21 cellular contexts compared by ENCODE assay signal in genomic region chr19:34502582-34503545, GRCh38. TPM values are rescaled to one million over a fixed set of nuclear protein-coding genes. Genes with fewer than 3 reads are reported as not detected.
DNase-seq lines count a peak whose midpoint lies in the region; ATAC-seq, FAIRE-seq and TF ChIP-seq lines count a peak whose summit lies in the region.
"Had no signal": no experiment of that assay in that cellular context is flagged by ENCODE, and none has a peak within 500 bp of the region (broad histone marks: within the 10 kb centered on the region; RNA-seq: fewer than 3 reads in every experiment).

No MANE protein-coding gene starts in this region.

- no peak overlapping the region for H3K27ac ChIP-seq in HepG2 (ENCODE audit: extremely low read length, insufficient read depth, low read length)
- H3K27ac ChIP-seq in right lobe of liver, result no peak overlapping the region
- H3K27ac ChIP-seq in mesenchymal stem cell (ENCODE audit: low read length, poor library complexity, severe bottlenecking), result no peak overlapping the region
- H3K27ac ChIP-seq: PC-9, prostate gland, spleen had no signal

- H3K36me3 ChIP-seq in HepG2 (replicated peaks in 1 of 2; ENCODE audit: control insufficient read depth in 1 of 2, insufficient read depth in 2 of 2, low read length in 2 of 2), result 0 out of 5 replicates have a peak, but pooled peaks cover 0 to 1% of the 10 kb centered on the region in 2 experiments
- H3K36me3 ChIP-seq in right lobe of liver, result no peaks in the 10 kb centered on the region
- peaks cover 0 to 42% of the 10 kb centered on the region in 2 experiments for H3K36me3 ChIP-seq in mesenchymal stem cell (ENCODE audit: control insufficient read depth in 1 of 2, insufficient read depth in 2 of 2, low read depth in 1 of 2, low read length in 2 of 2)
- H3K36me3 ChIP-seq: prostate gland had no signal

- intact Hi-C loops in HepG2 (cut with micrococcal nuclease; ENCODE audit: unreplicated experiment) (no loop called here), right lobe of liver (cut with DNase I) (loop anchor here in 1 of 2 donors (10.0 kb wide), 1 partner anchor 212 kb away; no protein-coding TSS in a partner anchor)

- CTCF ChIA-PET in HepG2 (lab: Yijun Ruan, JAX; ENCODE audit: low intra/inter-chr PET ratio, low total read pairs), result interaction anchor here (3.9 kb wide), 1 partner anchor 210 kb away, joined by 42 read pairs; no protein-coding TSS in a partner anchor

- no peak overlapping the region for H3K14ac ChIP-seq in mesenchymal stem cell (ENCODE audit: low read length in 2 of 2)

- no peaks in the 10 kb centered on the region for H3K79me2 ChIP-seq in HepG2 (ENCODE audit: insufficient read depth, low read length)

- no peak overlapping the region for H4K8ac ChIP-seq in mesenchymal stem cell (ENCODE audit: low read length)

- H3K79me1 ChIP-seq in mesenchymal stem cell (replicated peaks; ENCODE audit: low read length, poor library complexity, severe bottlenecking), result no peaks in the 10 kb centered on the region

- TF ChIP-seq POLR2A in HepG2 (IDR thresholded peaks at IDR 0.05; ENCODE audit: insufficient read depth in 1 of 2, low read depth in 2 of 2, low read length in 2 of 2) (no peak), right lobe of liver (IDR thresholded peaks at IDR 0.05) (no peak)

- no TSS peak for BruUV-seq in HepG2 (replicated peaks; lab: Mats Ljungman, UMichigan)

- H4K91ac ChIP-seq in mesenchymal stem cell (ENCODE audit: low read length), result no peak overlapping the region

- H2BK5ac ChIP-seq in mesenchymal stem cell (ENCODE audit: low read depth, low read length, poor library complexity, severe bottlenecking), result no peak overlapping the region

- in situ Hi-C loops in HepG2 (cut with HindIII; ENCODE audit: extremely low pct_ligation_motif_present, low pct_unique_long_range_greater_than_20kb) (loop anchor here (10.0 kb wide), 1 partner anchor 212 kb away; no protein-coding TSS in a partner anchor), G401 (cut with HindIII; ENCODE audit: low sequenced_read_pairs) (no loop called here)

- H3K4me3 ChIP-seq in HepG2 (replicated peaks in 1 of 3; ENCODE audit: insufficient read depth in 1 of 3, low read depth in 2 of 3, low read length in 3 of 3), result peak overlapping the region in 1 of 3 experiments; percentile 6; a peak in 1 of 6 replicates
- no peak overlapping the region for H3K4me3 ChIP-seq in right lobe of liver
- H3K4me3 ChIP-seq in mesenchymal stem cell (ENCODE audit: insufficient read depth in 1 of 2, low read depth in 1 of 2, low read length in 2 of 2), result no peak overlapping the region
- H3K4me3 ChIP-seq: coronary artery, PC-9, prostate gland, spleen had no signal

- H3K9ac ChIP-seq in HepG2 (ENCODE audit: insufficient read depth, low read depth, low read length) (no peak overlapping the region), mesenchymal stem cell (ENCODE audit: low read length) (peak overlapping the region; percentile 15)

- H3K9me3 ChIP-seq in HepG2 (ENCODE audit: low read length) (no peaks in the 10 kb centered on the region), right lobe of liver (no peaks in the 10 kb centered on the region), mesenchymal stem cell (ENCODE audit: control insufficient read depth, low read length) (no peaks in the 10 kb centered on the region)
- H3K9me3 ChIP-seq: prostate gland, spleen had no signal

- TF ChIP-seq EP300 in HepG2 (IDR thresholded peaks at IDR 0.05; ENCODE audit: low read depth in 2 of 2, low read length in 2 of 2), result no peak
- no peak for TF ChIP-seq EP300 in HepG2 (CRISPR knock-in tag; IDR thresholded peaks at IDR 0.05; ENCODE audit: borderline replicate concordance)

- WGBS in HepG2 (ENCODE audit: low lambda C conversion rate), result 58% methylated on average over 15 of the region's 15 CpGs
- 89% methylated on average over 11 of the region's 15 CpGs for WGBS in right lobe of liver (ENCODE audit: insufficient coverage, low coverage, low lambda C conversion rate, missing lambda C conversion rate)
- WGBS in mesenchymal stem cell, result 89% methylated on average over 15 of the region's 15 CpGs

- peak overlapping the region in 1 of 2 experiments; percentile 48 for H3K23ac ChIP-seq in mesenchymal stem cell (ENCODE audit: low read length in 2 of 2)

- no peak overlapping the region for H2AK5ac ChIP-seq in mesenchymal stem cell (ENCODE audit: low read length, severe bottlenecking)

- TF ChIP-seq RAD21 in HepG2 (CRISPR knock-in tag; IDR thresholded peaks at IDR 0.05), result no peak

- H2BK120ac ChIP-seq in mesenchymal stem cell (ENCODE audit: low read depth, low read length), result no peak overlapping the region

- H3K27me3 ChIP-seq in HepG2 (ENCODE audit: control insufficient read depth in 1 of 2, insufficient read depth in 2 of 2, low read length in 2 of 2), result no peaks in the 10 kb centered on the region
- H3K27me3 ChIP-seq in right lobe of liver, result no peaks in the 10 kb centered on the region
- H3K27me3 ChIP-seq in mesenchymal stem cell (ENCODE audit: control insufficient read depth in 1 of 2, insufficient read depth in 1 of 2, low read length in 2 of 2), result no peaks in the 10 kb centered on the region

- DNase-seq in HepG2 (ENCODE audit: low spot score) (no peak), right lobe of liver (no peak), mesenchymal stem cell (peak; percentile 19), G401 (ENCODE audit: low spot score) (no peak), NCI-H526 (lab: John Stamatoyannopoulos, UW) (no peak), A172 (ENCODE audit: low spot score) (no peak)
- peak; percentile 11 for DNase-seq in activated CD8-positive, alpha-beta memory T cell treated with anti-CD3 and anti-CD28 coated beads, Interleukin-2, amount 50 U/mL, for 4 hours
- DNase-seq: activated B cell treated with CpG ODN at 0.5 μM for 24 hours; activated naive CD8-positive, alpha-beta T cell treated with anti-CD3 and anti-CD28 coated beads for 36 hours; foreskin melanocyte; midbrain; NCI-H1436 treated with DMSO at 0.1 percent for 48 hours; NCI-H774; nephron progenitor cell; PC-9; spleen; substantia nigra had no signal

- peak; percentile 2; the same call in 1 of the 3 replicates for ATAC-seq in HepG2
- no peak for ATAC-seq in right lobe of liver
- no peak for ATAC-seq in GM19397 (IDR thresholded peaks at IDR 0.05; ENCODE audit: unreplicated experiment)

- no peak overlapping the region for H2BK12ac ChIP-seq in mesenchymal stem cell (ENCODE audit: low read length in 2 of 2)

- TF ChIP-seq CTCF in HepG2 (CRISPR knock-in tag; IDR thresholded peaks at IDR 0.05) (no peak), right lobe of liver (IDR thresholded peaks at IDR 0.05) (no peak)

- H2BK15ac ChIP-seq in mesenchymal stem cell (ENCODE audit: low read depth, poor library complexity, severe bottlenecking), result no peak overlapping the region

- H3K4me1 ChIP-seq in HepG2 (ENCODE audit: insufficient read depth, low read length), result peaks cover 24% of the 10 kb centered on the region
- H3K4me1 ChIP-seq in right lobe of liver, result no peaks in the 10 kb centered on the region
- peaks cover 19% of the 10 kb centered on the region for H3K4me1 ChIP-seq in mesenchymal stem cell (ENCODE audit: control insufficient read depth, insufficient read depth, low read depth, low read length)
- H3K4me1 ChIP-seq: prostate gland had no signal

- H2AFZ ChIP-seq in HepG2 (ENCODE audit: low read length) (no peak overlapping the region), mesenchymal stem cell (ENCODE audit: low read depth, low read length) (no peak overlapping the region)
- H2AFZ ChIP-seq: PC-9 had no signal

- POLR2A ChIA-PET in HepG2 (lab: Yijun Ruan, JAX), result interaction anchor here (0.7 kb wide), 1 partner anchor 131 kb away, joined by 3 read pairs; no protein-coding TSS in a partner anchor

- peak overlapping the region in 1 of 2 experiments; percentile 18 for H3K18ac ChIP-seq in mesenchymal stem cell (ENCODE audit: low read depth in 1 of 2, low read length in 2 of 2)

- H3K4ac ChIP-seq in mesenchymal stem cell (ENCODE audit: low read depth in 1 of 2, low read length in 2 of 2), result no peak overlapping the region

- H4K20me1 ChIP-seq in HepG2 (ENCODE audit: insufficient read depth, low read length), result no peaks in the 10 kb centered on the region

- peak overlapping the region; percentile 37; the same call in 1 of the 2 replicates for H3K4me2 ChIP-seq in HepG2 (ENCODE audit: low read depth, low read length)
- H3K4me2 ChIP-seq in mesenchymal stem cell (ENCODE audit: low read length, poor library complexity, severe bottlenecking), result no peak overlapping the region
- H3K4me2 ChIP-seq: PC-9 had no signal

- no peak for FAIRE-seq in HepG2 (lab: Jason Lieb, UNC)
- FAIRE-seq: H54 had no signal

TF ChIP-seq in HepG2, 621 proteins besides CTCF, POLR2A, EP300 and RAD21 (continues in another document):
- TF ChIP-seq SALL1 (CRISPR knock-in tag; IDR thresholded peaks at IDR 0.05) (0 out of 2 replicates have a peak, but pooled peaks have one; percentile 16), FOXM1 (CRISPR knock-in tag; IDR thresholded peaks at IDR 0.05) (no peak)

RNA-seq across cellular contexts. Expression of gene WTIP, which starts 21.3 kb away (rescaled TPM):
- total RNA-seq in HepG2 (2016; rRNA removed; fragmentation: Illumina TruSeq; extraction: Trizol) (9.0 and 15.0 TPM in 2 replicates), right lobe of liver (1 to 10 TPM in 4 of 6 experiments, under 1 TPM in 2; 0.19 to 1.8 (median 1.3) TPM)
- total RNA-seq in HepG2 (2016; cell fraction: cytosol; rRNA removed; fragmentation: Illumina TruSeq; extraction: Trizol; ENCODE audit: low read depth), result 12.3 and 12.5 TPM in 2 replicates
- 7.6 and 12.6 TPM in 2 replicates for total RNA-seq in HepG2 (2016; cell fraction: insoluble cytoplasmic fraction; rRNA removed; fragmentation: Illumina TruSeq; extraction: Trizol)
- 23.0 and 32.2 TPM in 2 replicates for total RNA-seq in HepG2 (2016; cell fraction: membrane; rRNA removed; fragmentation: Illumina TruSeq; extraction: Trizol)
- 6.1 and 7.1 TPM in 2 replicates for total RNA-seq in HepG2 (2016; cell fraction: nucleus; rRNA removed; fragmentation: Illumina TruSeq; extraction: Trizol)
- polyA plus RNA-seq in HepG2 (2011; rRNA removed), result 18.1 and 20.9 TPM in 2 replicates
- 13.7 and 18.9 TPM in 2 replicates for polyA plus RNA-seq in HepG2 (2011; cell fraction: cytosol; rRNA removed)
- 11.0 and 12.4 TPM in 2 replicates for polyA plus RNA-seq in HepG2 (2011; cell fraction: nucleus; rRNA removed)
- polyA plus RNA-seq in HepG2 (2012), result 6.7 and 12.4 TPM in 2 replicates
- 9.0 and 11.1 TPM in 2 replicates for polyA plus RNA-seq in HepG2 (2016; cell fraction: cytosol; fragmentation: Illumina TruSeq; extraction: Trizol; ENCODE audit: low read depth)
- 7.0 and 8.8 TPM in 2 replicates for polyA plus RNA-seq in HepG2 (2016; cell fraction: insoluble cytoplasmic fraction; fragmentation: Illumina TruSeq; extraction: Trizol; ENCODE audit: low read depth)
- 18.0 and 20.4 TPM in 2 replicates for polyA plus RNA-seq in HepG2 (2016; cell fraction: membrane; fragmentation: Illumina TruSeq; extraction: Trizol; ENCODE audit: low read depth)
- 7.5 and 9.5 TPM in 2 replicates for polyA plus RNA-seq in HepG2 (2016; cell fraction: nucleus; fragmentation: Illumina TruSeq; extraction: Trizol; ENCODE audit: insufficient read depth, low read depth)
- 3.6 and 41.2 TPM in 2 replicates for polyA minus RNA-seq in HepG2 (2011; rRNA and poly(A)+ RNA removed; ENCODE audit: low replicate concordance)
- polyA minus RNA-seq in HepG2 (2011; cell fraction: cytosol; rRNA and poly(A)+ RNA removed), result 11.4 and 11.8 TPM in 2 replicates
- 2.4 and 5.6 TPM in 2 replicates for polyA minus RNA-seq in HepG2 (2011; cell fraction: nucleus; rRNA and poly(A)+ RNA removed)
- polyA plus RNA-seq in mesenchymal stem cell (2013, experiment 1 of 2), result 6.3 TPM
- polyA plus RNA-seq in mesenchymal stem cell (2013, experiment 2 of 2), result 5.7 TPM
- 103 TPM in 2 replicates for total RNA-seq in G401 (2014; rRNA removed; shearing (Covaris generic))
- 39.5 and 43.6 TPM in 2 replicates for total RNA-seq in A172 (2014; rRNA removed; shearing (Covaris generic))

Comparison
In these comparisons a context has a peak if more than half of its experiments do, and no peak if none do; other contexts are left out.
1. DNase-seq: peak in activated CD8-positive, alpha-beta memory T cell treated with anti-CD3 and anti-CD28 coated beads, Interleukin-2, amount 50 U/mL, for 4 hours (single experiment) and mesenchymal stem cell (single experiment); none in HepG2 (single experiment), right lobe of liver (0 of 3), G401 (single experiment), NCI-H526 (0 of 2) and A172 (single experiment).